8 cellular contexts compared by ENCODE assay signal in genomic region chr2:152718047-152718908, GRCh38. TPM values are rescaled to one million over a fixed set of nuclear protein-coding genes. Genes with fewer than 3 reads are reported as not detected.
DNase-seq lines count a peak whose midpoint lies in the region; ATAC-seq and TF ChIP-seq lines count a peak whose summit lies in the region.

ARL6IP6 (plus strand) TSS chr2:152718620; CDS start chr2:152718625, 5 bp downstream.

- no peaks in the 10 kb centered on the region for H3K27me3 Mint-ChIP-seq in activated naive CD8-positive, alpha-beta T cell

- H3K27ac Mint-ChIP-seq in activated naive CD8-positive, alpha-beta T cell = peak within 1 kb of the TSS; percentile 100

- DNase-seq in GM12864 (ENCODE audit: low read depth) = peak; percentile 73
- peak; percentile 87 for DNase-seq in NCI-H1105 treated with DMSO at 0.1 percent for 48 hours (lab: John Stamatoyannopoulos, UW)
- peak; percentile 92 for DNase-seq in SKM-1 treated with dmso at 0.1 percent for 144 hours (lab: John Stamatoyannopoulos, UW; ENCODE audit: unreplicated experiment)
- DNase-seq in glomerular endothelial cell (ENCODE audit: extremely low read depth, low read depth, low spot score) = peak; percentile 48
- DNase-seq in omental fat pad (ENCODE audit: low spot score) = peak; percentile 68

- peaks cover 66% of the 10 kb centered on the region for H3K4me1 Mint-ChIP-seq in activated naive CD8-positive, alpha-beta T cell (ENCODE audit: low read depth)

- peak within 1 kb of the TSS; percentile 100 for H3K4me3 Mint-ChIP-seq in activated naive CD8-positive, alpha-beta T cell

- peak within 1 kb of the TSS; percentile 99 for H3K27ac ChIP-seq in temporal lobe (ENCODE audit: low read depth, low read length)

- peak; percentile 68 for ATAC-seq in HG02678 (IDR thresholded peaks at IDR 0.05; ENCODE audit: unreplicated experiment)
- ATAC-seq in omental fat pad (ENCODE audit: low FRiP score) = peak; percentile 84

- H3K9me3 Mint-ChIP-seq in activated naive CD8-positive, alpha-beta T cell (ENCODE audit: low read depth) = no peaks in the 10 kb centered on the region

- peak within 1 kb of the TSS; percentile 96 for H3K4me3 ChIP-seq in GM12864 (ENCODE audit: low read depth, low read length)

- peaks cover 8% of the 10 kb centered on the region for H3K36me3 Mint-ChIP-seq in activated naive CD8-positive, alpha-beta T cell

- TF ChIP-seq CTCF in GM12864 (IDR thresholded peaks at IDR 0.05; ENCODE audit: low read depth, low read length, missing control alignments) (no peak), omental fat pad (IDR thresholded peaks at IDR 0.05) (no peak)

RNA-seq across cellular contexts. Expression of gene ARL6IP6, which starts in this region (rescaled TPM):
- total RNA-seq in glomerular endothelial cell = 26.0 and 29.2 TPM in 2 replicates
- 10 to 100 TPM; 12.6 to 25.9 (median 19.0) TPM for total RNA-seq in omental fat pad
- 32.2 TPM for total RNA-seq in temporal lobe

Comparison
In these comparisons a context has a peak if more than half of its experiments do, and no peak if none do; other contexts are left out.
1. Peak in every context shown above with its lines: DNase-seq, ATAC-seq, H3K4me3 ChIP-seq and H3K27ac ChIP-seq.